14 cellular contexts compared by ENCODE assay signal in the genomic region with DNA sequence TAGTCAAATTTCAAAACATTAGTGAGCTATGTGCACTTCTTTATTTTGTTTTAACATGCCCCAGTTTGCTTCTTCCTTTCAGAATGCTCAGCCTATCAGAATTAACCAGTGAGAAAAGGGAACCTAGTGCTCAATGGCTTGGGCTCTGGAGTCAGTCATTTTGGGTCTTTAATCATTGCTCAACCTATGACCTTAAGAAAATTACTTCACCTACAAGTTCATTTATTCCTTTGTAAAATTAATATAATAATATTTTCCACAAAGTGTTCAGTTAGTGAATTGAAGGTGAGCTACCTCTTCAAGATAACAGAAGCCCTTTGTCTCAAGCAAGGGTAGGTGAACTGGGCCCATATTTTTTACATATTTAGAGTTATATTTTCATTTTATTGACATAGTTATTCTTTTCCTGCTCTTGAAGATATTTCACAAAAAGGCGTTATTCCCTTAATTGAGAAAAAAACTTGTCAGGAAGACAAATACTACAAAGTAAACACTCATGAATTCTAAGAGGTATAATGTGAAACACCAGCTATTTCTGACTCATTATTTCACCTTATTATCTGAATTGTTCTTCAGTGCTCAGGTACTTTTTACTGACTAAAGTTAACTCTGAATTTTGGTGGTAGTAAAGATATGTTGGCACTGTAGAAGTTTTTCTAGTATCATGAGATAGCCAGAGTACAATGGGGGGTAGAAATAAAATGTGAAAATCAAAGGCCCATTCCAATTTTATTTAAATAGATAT.
DNase-seq lines count a peak whose midpoint lies in the region; ATAC-seq and TF ChIP-seq lines count a peak whose summit lies in the region.
"Had no signal": no experiment of that assay in that cellular context is flagged by ENCODE, and none has a peak within 500 bp of the region (broad histone marks: within the 10 kb centered on the region; RNA-seq: fewer than 3 reads in every experiment).

No MANE protein-coding gene starts in this region.

- no peaks in the 10 kb centered on the region for H3K9me2 ChIP-seq in SU-DHL-6 (replicated peaks; ENCODE audit: insufficient read depth, low read length)

- H3K9me3 ChIP-seq in SU-DHL-6 (ENCODE audit: insufficient read depth, low read length): no peaks in the 10 kb centered on the region

- H3K9ac ChIP-seq in SU-DHL-6 (ENCODE audit: low read length): no peak overlapping the region

- H2AFZ ChIP-seq in SU-DHL-6 (ENCODE audit: low read depth, low read length, severe bottlenecking): no peak overlapping the region

- peak; percentile 67 for DNase-seq in DMS 273 (lab: John Stamatoyannopoulos, UW; ENCODE audit: unreplicated experiment)
- DNase-seq in DMS 273 treated with DMSO at 0.1 percent for 48 hours (lab: John Stamatoyannopoulos, UW): no peak
- DNase-seq in GM20000 (ENCODE audit: low spot score): peak; percentile 13
- no peak for DNase-seq in activated naive CD4-positive, alpha-beta T cell treated with anti-CD3 and anti-CD28 coated beads, Interleukin-2, amount 50 U/mL, for 72 hours (ENCODE audit: low spot score in 2 of 2)
- no peak for DNase-seq in activated CD8-positive, alpha-beta T cell treated with anti-CD3 and anti-CD28 coated beads for 36 hours
- DNase-seq in posterior cingulate gyrus: no peak
- DNase-seq: 8988T, HFFc6, NCI-H146, T-helper 9 cell had no signal

- no peak overlapping the region for H3K27ac Mint-ChIP-seq in activated naive CD4-positive, alpha-beta T cell treated with anti-CD3 and anti-CD28 coated beads, Interleukin-2, amount 50 U/mL, for 72 hours
- no peak overlapping the region for H3K27ac Mint-ChIP-seq in activated CD8-positive, alpha-beta T cell treated with anti-CD3 and anti-CD28 coated beads for 36 hours
- H3K27ac Mint-ChIP-seq: activated naive CD8-positive, alpha-beta T cell; HFFc6; natural killer cell treated with Interleukin-12 subunit alpha and Interleukin-12 subunit beta and Interleukin-15 and Interleukin-18, amount 100 ng/mL, for 72 hours had no signal

- no peaks in the 10 kb centered on the region for H3K9me3 Mint-ChIP-seq in activated naive CD4-positive, alpha-beta T cell treated with anti-CD3 and anti-CD28 coated beads, Interleukin-2, amount 50 U/mL, for 72 hours
- H3K9me3 Mint-ChIP-seq in activated CD8-positive, alpha-beta T cell treated with anti-CD3 and anti-CD28 coated beads for 36 hours: no peaks in the 10 kb centered on the region
- H3K9me3 Mint-ChIP-seq: HFFc6 had no signal

- peak; percentile 40 for ATAC-seq in HG03280 (IDR thresholded peaks at IDR 0.05; ENCODE audit: unreplicated experiment)
- ATAC-seq in activated naive CD4-positive, alpha-beta T cell treated with anti-CD3 and anti-CD28 coated beads, Interleukin-2, amount 50 U/mL, for 72 hours: no peak
- no peak for ATAC-seq in activated CD8-positive, alpha-beta T cell treated with anti-CD3 and anti-CD28 coated beads for 36 hours
- ATAC-seq: natural killer cell treated with Interleukin-12 subunit alpha and Interleukin-12 subunit beta and Interleukin-15 and Interleukin-18, amount 100 ng/mL, for 72 hours had no signal

- no peak overlapping the region for H3K4me3 ChIP-seq in SU-DHL-6 (ENCODE audit: insufficient read depth, low read length, poor library complexity, severe bottlenecking)

- no peaks in the 10 kb centered on the region for H3K36me3 ChIP-seq in SU-DHL-6 (ENCODE audit: low read length)

- no peak for TF ChIP-seq CTCF in GM20000 (IDR thresholded peaks at IDR 0.05; ENCODE audit: extremely low read depth, missing control alignments)
- no peak for TF ChIP-seq CTCF in SU-DHL-6 (IDR thresholded peaks at IDR 0.05; ENCODE audit: insufficient read depth, low read length, poor library complexity, severe bottlenecking)
- no peak for TF ChIP-seq CTCF in activated CD8-positive, alpha-beta T cell treated with anti-CD3 and anti-CD28 coated beads for 36 hours (IDR thresholded peaks at IDR 0.05)

- H4K20me1 ChIP-seq in SU-DHL-6 (ENCODE audit: low read depth, low read length): no peaks in the 10 kb centered on the region

- POLR2A ChIA-PET in activated CD8-positive, alpha-beta T cell treated with anti-CD3 and anti-CD28 coated beads for 36 hours (lab: Charles Lee): no interaction called here

- no peaks in the 10 kb centered on the region for H3F3A ChIP-seq in SU-DHL-6 (ENCODE audit: insufficient read depth)

- intact Hi-C loops in activated CD8-positive, alpha-beta T cell treated with anti-CD3 and anti-CD28 coated beads for 36 hours (cut with micrococcal nuclease): no loop called here
- intact Hi-C loops in posterior cingulate gyrus (cut with DNase I): no loop called here

- H3K4me2 ChIP-seq in SU-DHL-6 (ENCODE audit: low read depth, low read length, poor library complexity, severe bottlenecking): peak overlapping the region; percentile 0

- no peaks in the 10 kb centered on the region for H3K4me1 Mint-ChIP-seq in activated CD8-positive, alpha-beta T cell treated with anti-CD3 and anti-CD28 coated beads for 36 hours (ENCODE audit: low read depth)

- CTCF ChIA-PET in activated CD8-positive, alpha-beta T cell treated with anti-CD3 and anti-CD28 coated beads for 36 hours (lab: Charles Lee): no interaction called here

- no peaks in the 10 kb centered on the region for H3K36me3 Mint-ChIP-seq in activated naive CD4-positive, alpha-beta T cell treated with anti-CD3 and anti-CD28 coated beads, Interleukin-2, amount 50 U/mL, for 72 hours
- no peaks in the 10 kb centered on the region for H3K36me3 Mint-ChIP-seq in activated CD8-positive, alpha-beta T cell treated with anti-CD3 and anti-CD28 coated beads for 36 hours (ENCODE audit: low read depth)
- H3K36me3 Mint-ChIP-seq: activated naive CD8-positive, alpha-beta T cell; natural killer cell treated with Interleukin-12 subunit alpha and Interleukin-12 subunit beta and Interleukin-15 and Interleukin-18, amount 100 ng/mL, for 72 hours had no signal

- no peaks in the 10 kb centered on the region for H3K27me3 ChIP-seq in SU-DHL-6 (ENCODE audit: low read length)

- no peak overlapping the region for H3K4me3 Mint-ChIP-seq in activated CD8-positive, alpha-beta T cell treated with anti-CD3 and anti-CD28 coated beads for 36 hours
- H3K4me3 Mint-ChIP-seq: activated naive CD8-positive, alpha-beta T cell; HFFc6; natural killer cell treated with Interleukin-12 subunit alpha and Interleukin-12 subunit beta and Interleukin-15 and Interleukin-18, amount 100 ng/mL, for 72 hours had no signal

- H3K27ac ChIP-seq in SU-DHL-6 (ENCODE audit: low read depth, low read length): peak overlapping the region; percentile 12; the same call in 1 of the 2 replicates

- no peaks in the 10 kb centered on the region for H3K27me3 Mint-ChIP-seq in activated CD8-positive, alpha-beta T cell treated with anti-CD3 and anti-CD28 coated beads for 36 hours
- H3K27me3 Mint-ChIP-seq: activated naive CD8-positive, alpha-beta T cell; natural killer cell treated with Interleukin-12 subunit alpha and Interleukin-12 subunit beta and Interleukin-15 and Interleukin-18, amount 100 ng/mL, for 72 hours had no signal

- no peaks in the 10 kb centered on the region for H3K79me2 ChIP-seq in SU-DHL-6 (ENCODE audit: insufficient read depth, low read length)

Comparison
In these comparisons a context has a peak if more than half of its experiments do, and no peak if none do; other contexts are left out.
1. DNase-seq: peak in DMS 273 (single experiment) and GM20000 (single experiment); none in DMS 273 treated with DMSO at 0.1 percent for 48 hours (single experiment), activated naive CD4-positive, alpha-beta T cell treated with anti-CD3 and anti-CD28 coated beads, Interleukin-2, amount 50 U/mL, for 72 hours (0 of 2), activated CD8-positive, alpha-beta T cell treated with anti-CD3 and anti-CD28 coated beads for 36 hours (single experiment) and posterior cingulate gyrus (0 of 10).